Comparison of ENCODE assay signal across 22 cellular contexts in the genomic region with DNA sequence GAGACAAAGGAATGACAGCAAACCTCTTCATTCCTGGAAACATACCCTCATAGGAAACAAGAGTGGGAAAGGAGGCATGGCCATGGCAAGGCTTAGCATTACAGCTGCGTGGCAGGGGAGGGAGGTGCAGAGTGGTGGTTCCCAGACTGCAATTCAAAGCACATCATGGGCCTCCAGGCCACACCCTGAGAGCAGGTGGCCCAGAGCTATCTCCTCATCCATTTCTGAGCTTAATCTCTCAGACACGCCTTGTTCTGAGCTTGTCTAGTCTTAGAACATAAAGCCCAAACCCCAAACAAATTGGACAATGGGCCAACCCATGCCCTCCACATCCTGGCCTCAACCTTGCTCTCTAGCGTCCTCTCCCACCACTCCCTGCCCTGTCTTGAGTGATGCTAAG. TPM values are rescaled to one million over a fixed set of nuclear protein-coding genes. Genes with fewer than 3 reads are reported as not detected.
"Had no signal": no experiment of that assay in that cellular context is flagged by ENCODE, and none has a peak within 500 bp of the region (broad histone marks: within the 10 kb centered on the region; RNA-seq: fewer than 3 reads in every experiment).

No MANE protein-coding gene starts in this region.

- H3K4me3 ChIP-seq: cardiac muscle cell had no signal

- H3K36me3 ChIP-seq: brain microvascular endothelial cell, cardiac muscle cell had no signal

- H3K27me3 ChIP-seq: cardiac muscle cell had no signal

- H3K27ac ChIP-seq: brain microvascular endothelial cell, cardiac muscle cell had no signal

- DNase-seq: activated CD4-positive, alpha-beta T cell treated with anti-CD3 and anti-CD28 coated beads for 48 hours; activated CD4-positive, alpha-beta T cell treated with anti-CD3 and anti-CD28 coated beads, Interleukin-2, amount 50 U/mL, for 4 hours; activated CD4-positive, CD25-positive, alpha-beta regulatory T cell treated with anti-CD3 and anti-CD28 coated beads, Interleukin-2, amount 50 U/mL, for 72 hours; activated CD8-positive, alpha-beta memory T cell treated with anti-CD3 and anti-CD28 coated beads, Interleukin-2, amount 10 ng/mL, durations not matched to agents 7 days and 5 days; activated effector memory CD4-positive, alpha-beta T cell treated with Interleukin-2 at 50 U/mL for 16 hours; activated naive CD4-positive, alpha-beta T cell treated with anti-CD3 and anti-CD28 coated beads, Interleukin-2, amount 10 ng/mL, durations not matched to agents 7 days and 5 days; activated naive CD8-positive, alpha-beta T cell treated with anti-CD3 and anti-CD28 coated beads for 36 hours; activated T-cell treated with anti-CD3 and anti-CD28 coated beads, Interleukin-2, amount 50 U/mL, for 24 hours; brain microvascular endothelial cell; MM.1S; NCI-H1105; NCI-H1436; NCI-H187 treated with DMSO at 0.1 percent for 48 hours; NCI-H2107; NCI-H446 treated with DMSO at 0.1 percent for 48 hours; NCI-H524 treated with DMSO at 0.1 percent for 48 hours; SHP77 treated with DMSO at 0.1 percent for 48 hours had no signal

RNA-seq across cellular contexts. Expression of a gene that starts 5.9 kb away (rescaled TPM):
- total RNA-seq: activated CD8-positive, alpha-beta memory T cell treated with anti-CD3 and anti-CD28 coated beads, Interleukin-2, amount 10 ng/mL, durations not matched to agents 7 days and 5 days; activated naive CD8-positive, alpha-beta T cell treated with anti-CD3 and anti-CD28 coated beads for 36 hours; cardiac muscle cell; SK-MEL-5; WTC11 had no signal
- polyA plus RNA-seq: adipose tissue, cardiac muscle cell had no signal

RNA-seq across cellular contexts. Expression of a gene that starts 12.1 kb away (rescaled TPM):
- total RNA-seq: activated CD8-positive, alpha-beta memory T cell treated with anti-CD3 and anti-CD28 coated beads, Interleukin-2, amount 10 ng/mL, durations not matched to agents 7 days and 5 days; activated T-helper 1 cell treated with anti-CD3 and anti-CD28 coated beads, Interleukin-12 subunit alpha, Interleukin-12 subunit beta, Interleukin-2, Interleukin-4 antibody, amounts not matched to agents 30 ng/mL and 10 ng/mL and 1 ng/mL, durations not matched to agents 14 hours and 24 hours and 36 hours; cardiac muscle cell; SK-MEL-5; WTC11 had no signal
- polyA plus RNA-seq: cardiac muscle cell had no signal

RNA-seq across cellular contexts. Expression of a gene that starts 24.6 kb away (rescaled TPM):
- total RNA-seq: activated CD8-positive, alpha-beta memory T cell treated with anti-CD3 and anti-CD28 coated beads, Interleukin-2, amount 10 ng/mL, durations not matched to agents 7 days and 5 days; activated naive CD8-positive, alpha-beta T cell treated with anti-CD3 and anti-CD28 coated beads for 36 hours; activated T-helper 1 cell treated with anti-CD3 and anti-CD28 coated beads, Interleukin-12 subunit alpha, Interleukin-12 subunit beta, Interleukin-2, Interleukin-4 antibody, amounts not matched to agents 30 ng/mL and 10 ng/mL and 1 ng/mL, durations not matched to agents 14 hours and 24 hours and 36 hours; cardiac muscle cell; SK-MEL-5; WTC11 had no signal
- polyA plus RNA-seq: adipose tissue, cardiac muscle cell had no signal

RNA-seq across cellular contexts. Expression of a gene that starts 32.3 kb away (rescaled TPM):
- total RNA-seq: activated T-helper 1 cell treated with anti-CD3 and anti-CD28 coated beads, Interleukin-12 subunit alpha, Interleukin-12 subunit beta, Interleukin-2, Interleukin-4 antibody, amounts not matched to agents 30 ng/mL and 10 ng/mL and 1 ng/mL, durations not matched to agents 14 hours and 24 hours and 36 hours; cardiac muscle cell; SK-MEL-5; WTC11 had no signal
- polyA plus RNA-seq: cardiac muscle cell had no signal

RNA-seq across cellular contexts. Expression of a gene that starts 47.0 kb away (rescaled TPM):
- total RNA-seq: activated CD8-positive, alpha-beta memory T cell treated with anti-CD3 and anti-CD28 coated beads, Interleukin-2, amount 10 ng/mL, durations not matched to agents 7 days and 5 days; activated naive CD8-positive, alpha-beta T cell treated with anti-CD3 and anti-CD28 coated beads for 36 hours; activated T-helper 1 cell treated with anti-CD3 and anti-CD28 coated beads, Interleukin-12 subunit alpha, Interleukin-12 subunit beta, Interleukin-2, Interleukin-4 antibody, amounts not matched to agents 30 ng/mL and 10 ng/mL and 1 ng/mL, durations not matched to agents 14 hours and 24 hours and 36 hours; cardiac muscle cell; WTC11 had no signal
- polyA plus RNA-seq: cardiac muscle cell had no signal
